8 cellular contexts compared by ENCODE assay signal in genomic region chr13:66657165-66657895, GRCh38.
DNase-seq lines count a peak whose midpoint lies in the region; ATAC-seq and TF ChIP-seq lines count a peak whose summit lies in the region.

No MANE protein-coding gene starts in this region.

- H4K20me1 ChIP-seq in PC-3 (ENCODE audit: low read length): no peaks in the 10 kb centered on the region

- peak overlapping the region; percentile 37 for H3K4me3 Mint-ChIP-seq in HFFc6
- H3K4me3 Mint-ChIP-seq in activated CD4-positive, alpha-beta T cell treated with anti-CD3 and anti-CD28 coated beads for 36 hours: no peak overlapping the region

- DNase-seq in HFFc6 (peak; percentile 100), PC-3 (peak; percentile 97), fibroblast of peridontal ligament (ENCODE audit: extremely low read depth) (peak; percentile 89), posterior vena cava (ENCODE audit: low spot score) (peak; percentile 78), GM10266 (ENCODE audit: extremely low spot score) (no peak)
- no peak for DNase-seq in activated CD4-positive, CD25-positive, alpha-beta regulatory T cell treated with anti-CD3 and anti-CD28 coated beads, Interleukin-2, amount 50 U/mL, for 72 hours
- no peak for DNase-seq in activated CD4-positive, alpha-beta T cell treated with anti-CD3 and anti-CD28 coated beads for 36 hours

- POLR2A ChIA-PET in PC-3 (lab: Charles Lee; ENCODE audit: unreplicated experiment): interaction anchor here (0.6 to 0.8 kb wide), 2 partner anchors 251 to 845 kb away, joined by 4 to 7 read pairs; no protein-coding TSS in a partner anchor
- POLR2A ChIA-PET in activated CD4-positive, alpha-beta T cell treated with anti-CD3 and anti-CD28 coated beads for 36 hours (lab: Charles Lee): no interaction called here

- no peaks in the 10 kb centered on the region for H3K9me3 ChIP-seq in PC-3 (ENCODE audit: low read length)

- ATAC-seq in PC-3: peak; percentile 96
- ATAC-seq in GM21576 (IDR thresholded peaks at IDR 0.05; ENCODE audit: unreplicated experiment): no peak
- ATAC-seq in activated CD4-positive, alpha-beta T cell treated with anti-CD3 and anti-CD28 coated beads for 36 hours: no peak

- H3K27ac Mint-ChIP-seq in HFFc6: peak overlapping the region; percentile 94
- no peak overlapping the region for H3K27ac Mint-ChIP-seq in activated CD4-positive, alpha-beta T cell treated with anti-CD3 and anti-CD28 coated beads for 36 hours

- H3K27me3 Mint-ChIP-seq in HFFc6 (ENCODE audit: insufficient read depth): no peaks in the 10 kb centered on the region
- no peaks in the 10 kb centered on the region for H3K27me3 Mint-ChIP-seq in activated CD4-positive, alpha-beta T cell treated with anti-CD3 and anti-CD28 coated beads for 36 hours

- CTCF ChIA-PET in PC-3 (lab: Charles Lee): interaction anchor here (0.6 kb wide), 2 partner anchors 15 to 1528 kb away, joined by 3 to 6 read pairs; no protein-coding TSS in a partner anchor
- CTCF ChIA-PET in activated CD4-positive, alpha-beta T cell treated with anti-CD3 and anti-CD28 coated beads for 36 hours (lab: Charles Lee): no interaction called here

- H3K4me1 Mint-ChIP-seq in HFFc6 (ENCODE audit: low read depth): peaks cover 49% of the 10 kb centered on the region
- no peaks in the 10 kb centered on the region for H3K4me1 Mint-ChIP-seq in activated CD4-positive, alpha-beta T cell treated with anti-CD3 and anti-CD28 coated beads for 36 hours

- peak overlapping the region; percentile 82 for H3K27ac ChIP-seq in PC-3 (ENCODE audit: low read length)

- no TSS peak for BruUV-seq in PC-3 (replicated peaks; lab: Mats Ljungman, UMichigan)

- H3K27me3 ChIP-seq in PC-3 (ENCODE audit: low read length): no peaks in the 10 kb centered on the region

- intact Hi-C loops in PC-3 (cut with micrococcal nuclease): loop anchor here (1.0 to 2.0 kb wide), 2 partner anchors 22 to 255 kb away; no protein-coding TSS in a partner anchor
- intact Hi-C loops in posterior vena cava (cut with DNase I): no loop called here
- intact Hi-C loops in activated CD4-positive, alpha-beta T cell treated with anti-CD3 and anti-CD28 coated beads for 36 hours (cut with DNase I, micrococcal nuclease): no loop called here

- no peaks in the 10 kb centered on the region for H3F3A ChIP-seq in PC-3 (ENCODE audit: low read length, unreplicated experiment)

- peak overlapping the region; percentile 50 for H3K4me2 ChIP-seq in PC-3 (ENCODE audit: low read length)

- H3K79me2 ChIP-seq in PC-3 (ENCODE audit: low read length): no peaks in the 10 kb centered on the region

- no peaks in the 10 kb centered on the region for H3K36me3 Mint-ChIP-seq in HFFc6 (ENCODE audit: low read depth)
- no peaks in the 10 kb centered on the region for H3K36me3 Mint-ChIP-seq in activated CD4-positive, alpha-beta T cell treated with anti-CD3 and anti-CD28 coated beads for 36 hours (ENCODE audit: low read depth)

- H3K9me2 ChIP-seq in PC-3 (replicated peaks; ENCODE audit: low read length): no peaks in the 10 kb centered on the region

- H3K4me3 ChIP-seq in PC-3 (ENCODE audit: low read length): no peak overlapping the region

- H3K4me1 ChIP-seq in PC-3 (ENCODE audit: insufficient read depth, low read length): peaks cover 25% of the 10 kb centered on the region

- H3K36me3 ChIP-seq in PC-3 (ENCODE audit: low read depth, low read length): no peaks in the 10 kb centered on the region

- H3K9ac ChIP-seq in PC-3 (ENCODE audit: low read length): peak overlapping the region; percentile 34

- H2AFZ ChIP-seq in PC-3 (ENCODE audit: low read length): peak overlapping the region; percentile 45; the same call in 1 of the 2 replicates

- no peaks in the 10 kb centered on the region for H3K9me3 Mint-ChIP-seq in HFFc6
- H3K9me3 Mint-ChIP-seq in activated CD4-positive, alpha-beta T cell treated with anti-CD3 and anti-CD28 coated beads for 36 hours (ENCODE audit: low read depth): no peaks in the 10 kb centered on the region

- TF ChIP-seq CTCF in HFFc6 (IDR thresholded peaks at IDR 0.05) (no peak), PC-3 (conservative IDR thresholded peaks at IDR 0.05; ENCODE audit: low read depth, low read length) (no peak), GM10266 (IDR thresholded peaks at IDR 0.05; ENCODE audit: control insufficient read depth, insufficient read depth, low read depth, missing control alignments) (no peak)

Comparison
In these comparisons a context has a peak if more than half of its experiments do, and no peak if none do; other contexts are left out.
1. DNase-seq: peak in HFFc6 (single experiment), PC-3 (single experiment), fibroblast of peridontal ligament (single experiment) and posterior vena cava (single experiment); none in activated CD4-positive, CD25-positive, alpha-beta regulatory T cell treated with anti-CD3 and anti-CD28 coated beads, Interleukin-2, amount 50 U/mL, for 72 hours (single experiment), GM10266 (single experiment) and activated CD4-positive, alpha-beta T cell treated with anti-CD3 and anti-CD28 coated beads for 36 hours (single experiment).